Comparison of ENCODE assay signal across 2 cellular contexts in the genomic region with DNA sequence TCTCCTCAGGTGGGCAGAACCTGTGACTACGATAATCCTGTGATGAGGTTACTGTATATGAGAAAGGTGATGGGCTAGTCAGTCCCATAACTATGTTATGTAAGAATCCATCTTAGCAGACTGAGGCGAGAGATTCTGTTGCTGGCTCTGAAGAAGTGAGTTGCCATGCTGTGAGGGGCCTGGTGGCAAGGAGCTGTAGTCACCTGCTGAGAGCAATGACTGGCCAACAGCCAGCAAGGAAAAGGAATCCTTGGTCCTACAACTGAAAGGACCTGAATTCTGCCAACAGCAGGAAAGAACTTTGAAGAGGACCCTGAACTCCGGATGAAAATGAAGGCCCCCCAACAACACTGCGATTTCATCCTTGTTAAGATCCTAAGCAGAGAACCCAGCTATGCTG.
TF ChIP-seq lines count a peak whose summit lies in the region.

No MANE protein-coding gene starts in this region.

TF ChIP-seq in HEK293, 187 proteins besides CTCF, POLR2A, EP300 and RAD21 (continued from another document):
- TF ChIP-seq, protein P1, sequence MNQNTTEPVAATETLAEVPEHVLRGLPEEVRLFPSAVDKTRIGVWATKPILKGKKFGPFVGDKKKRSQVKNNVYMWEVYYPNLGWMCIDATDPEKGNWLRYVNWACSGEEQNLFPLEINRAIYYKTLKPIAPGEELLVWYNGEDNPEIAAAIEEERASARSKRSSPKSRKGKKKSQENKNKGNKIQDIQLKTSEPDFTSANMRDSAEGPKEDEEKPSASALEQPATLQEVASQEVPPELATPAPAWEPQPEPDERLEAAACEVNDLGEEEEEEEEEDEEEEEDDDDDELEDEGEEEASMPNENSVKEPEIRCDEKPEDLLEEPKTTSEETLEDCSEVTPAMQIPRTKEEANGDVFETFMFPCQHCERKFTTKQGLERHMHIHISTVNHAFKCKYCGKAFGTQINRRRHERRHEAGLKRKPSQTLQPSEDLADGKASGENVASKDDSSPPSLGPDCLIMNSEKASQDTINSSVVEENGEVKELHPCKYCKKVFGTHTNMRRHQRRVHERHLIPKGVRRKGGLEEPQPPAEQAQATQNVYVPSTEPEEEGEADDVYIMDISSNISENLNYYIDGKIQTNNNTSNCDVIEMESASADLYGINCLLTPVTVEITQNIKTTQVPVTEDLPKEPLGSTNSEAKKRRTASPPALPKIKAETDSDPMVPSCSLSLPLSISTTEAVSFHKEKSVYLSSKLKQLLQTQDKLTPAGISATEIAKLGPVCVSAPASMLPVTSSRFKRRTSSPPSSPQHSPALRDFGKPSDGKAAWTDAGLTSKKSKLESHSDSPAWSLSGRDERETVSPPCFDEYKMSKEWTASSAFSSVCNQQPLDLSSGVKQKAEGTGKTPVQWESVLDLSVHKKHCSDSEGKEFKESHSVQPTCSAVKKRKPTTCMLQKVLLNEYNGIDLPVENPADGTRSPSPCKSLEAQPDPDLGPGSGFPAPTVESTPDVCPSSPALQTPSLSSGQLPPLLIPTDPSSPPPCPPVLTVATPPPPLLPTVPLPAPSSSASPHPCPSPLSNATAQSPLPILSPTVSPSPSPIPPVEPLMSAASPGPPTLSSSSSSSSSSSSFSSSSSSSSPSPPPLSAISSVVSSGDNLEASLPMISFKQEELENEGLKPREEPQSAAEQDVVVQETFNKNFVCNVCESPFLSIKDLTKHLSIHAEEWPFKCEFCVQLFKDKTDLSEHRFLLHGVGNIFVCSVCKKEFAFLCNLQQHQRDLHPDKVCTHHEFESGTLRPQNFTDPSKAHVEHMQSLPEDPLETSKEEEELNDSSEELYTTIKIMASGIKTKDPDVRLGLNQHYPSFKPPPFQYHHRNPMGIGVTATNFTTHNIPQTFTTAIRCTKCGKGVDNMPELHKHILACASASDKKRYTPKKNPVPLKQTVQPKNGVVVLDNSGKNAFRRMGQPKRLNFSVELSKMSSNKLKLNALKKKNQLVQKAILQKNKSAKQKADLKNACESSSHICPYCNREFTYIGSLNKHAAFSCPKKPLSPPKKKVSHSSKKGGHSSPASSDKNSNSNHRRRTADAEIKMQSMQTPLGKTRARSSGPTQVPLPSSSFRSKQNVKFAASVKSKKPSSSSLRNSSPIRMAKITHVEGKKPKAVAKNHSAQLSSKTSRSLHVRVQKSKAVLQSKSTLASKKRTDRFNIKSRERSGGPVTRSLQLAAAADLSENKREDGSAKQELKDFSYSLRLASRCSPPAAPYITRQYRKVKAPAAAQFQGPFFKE (tag by site-specific recombination; IDR thresholded peaks at IDR 0.05; ENCODE audit: borderline replicate concordance) = no peak
- TF ChIP-seq ZIC2 (tag by site-specific recombination; IDR thresholded peaks at IDR 0.05) (peak; percentile 60), ZNF777 (tag by site-specific recombination; IDR thresholded peaks at IDR 0.05; ENCODE audit: borderline replicate concordance) (no peak)

TF ChIP-seq in WTC11, 78 proteins besides CTCF, POLR2A, EP300 and RAD21 (continued from another document):
- TF ChIP-seq, protein P2, sequence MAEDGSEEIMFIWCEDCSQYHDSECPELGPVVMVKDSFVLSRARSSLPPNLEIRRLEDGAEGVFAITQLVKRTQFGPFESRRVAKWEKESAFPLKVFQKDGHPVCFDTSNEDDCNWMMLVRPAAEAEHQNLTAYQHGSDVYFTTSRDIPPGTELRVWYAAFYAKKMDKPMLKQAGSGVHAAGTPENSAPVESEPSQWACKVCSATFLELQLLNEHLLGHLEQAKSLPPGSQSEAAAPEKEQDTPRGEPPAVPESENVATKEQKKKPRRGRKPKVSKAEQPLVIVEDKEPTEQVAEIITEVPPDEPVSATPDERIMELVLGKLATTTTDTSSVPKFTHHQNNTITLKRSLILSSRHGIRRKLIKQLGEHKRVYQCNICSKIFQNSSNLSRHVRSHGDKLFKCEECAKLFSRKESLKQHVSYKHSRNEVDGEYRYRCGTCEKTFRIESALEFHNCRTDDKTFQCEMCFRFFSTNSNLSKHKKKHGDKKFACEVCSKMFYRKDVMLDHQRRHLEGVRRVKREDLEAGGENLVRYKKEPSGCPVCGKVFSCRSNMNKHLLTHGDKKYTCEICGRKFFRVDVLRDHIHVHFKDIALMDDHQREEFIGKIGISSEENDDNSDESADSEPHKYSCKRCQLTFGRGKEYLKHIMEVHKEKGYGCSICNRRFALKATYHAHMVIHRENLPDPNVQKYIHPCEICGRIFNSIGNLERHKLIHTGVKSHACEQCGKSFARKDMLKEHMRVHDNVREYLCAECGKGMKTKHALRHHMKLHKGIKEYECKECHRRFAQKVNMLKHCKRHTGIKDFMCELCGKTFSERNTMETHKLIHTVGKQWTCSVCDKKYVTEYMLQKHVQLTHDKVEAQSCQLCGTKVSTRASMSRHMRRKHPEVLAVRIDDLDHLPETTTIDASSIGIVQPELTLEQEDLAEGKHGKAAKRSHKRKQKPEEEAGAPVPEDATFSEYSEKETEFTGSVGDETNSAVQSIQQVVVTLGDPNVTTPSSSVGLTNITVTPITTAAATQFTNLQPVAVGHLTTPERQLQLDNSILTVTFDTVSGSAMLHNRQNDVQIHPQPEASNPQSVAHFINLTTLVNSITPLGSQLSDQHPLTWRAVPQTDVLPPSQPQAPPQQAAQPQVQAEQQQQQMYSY (CRISPR knock-in tag; IDR thresholded peaks at IDR 0.05) = no peak
- TF ChIP-seq, protein P3, sequence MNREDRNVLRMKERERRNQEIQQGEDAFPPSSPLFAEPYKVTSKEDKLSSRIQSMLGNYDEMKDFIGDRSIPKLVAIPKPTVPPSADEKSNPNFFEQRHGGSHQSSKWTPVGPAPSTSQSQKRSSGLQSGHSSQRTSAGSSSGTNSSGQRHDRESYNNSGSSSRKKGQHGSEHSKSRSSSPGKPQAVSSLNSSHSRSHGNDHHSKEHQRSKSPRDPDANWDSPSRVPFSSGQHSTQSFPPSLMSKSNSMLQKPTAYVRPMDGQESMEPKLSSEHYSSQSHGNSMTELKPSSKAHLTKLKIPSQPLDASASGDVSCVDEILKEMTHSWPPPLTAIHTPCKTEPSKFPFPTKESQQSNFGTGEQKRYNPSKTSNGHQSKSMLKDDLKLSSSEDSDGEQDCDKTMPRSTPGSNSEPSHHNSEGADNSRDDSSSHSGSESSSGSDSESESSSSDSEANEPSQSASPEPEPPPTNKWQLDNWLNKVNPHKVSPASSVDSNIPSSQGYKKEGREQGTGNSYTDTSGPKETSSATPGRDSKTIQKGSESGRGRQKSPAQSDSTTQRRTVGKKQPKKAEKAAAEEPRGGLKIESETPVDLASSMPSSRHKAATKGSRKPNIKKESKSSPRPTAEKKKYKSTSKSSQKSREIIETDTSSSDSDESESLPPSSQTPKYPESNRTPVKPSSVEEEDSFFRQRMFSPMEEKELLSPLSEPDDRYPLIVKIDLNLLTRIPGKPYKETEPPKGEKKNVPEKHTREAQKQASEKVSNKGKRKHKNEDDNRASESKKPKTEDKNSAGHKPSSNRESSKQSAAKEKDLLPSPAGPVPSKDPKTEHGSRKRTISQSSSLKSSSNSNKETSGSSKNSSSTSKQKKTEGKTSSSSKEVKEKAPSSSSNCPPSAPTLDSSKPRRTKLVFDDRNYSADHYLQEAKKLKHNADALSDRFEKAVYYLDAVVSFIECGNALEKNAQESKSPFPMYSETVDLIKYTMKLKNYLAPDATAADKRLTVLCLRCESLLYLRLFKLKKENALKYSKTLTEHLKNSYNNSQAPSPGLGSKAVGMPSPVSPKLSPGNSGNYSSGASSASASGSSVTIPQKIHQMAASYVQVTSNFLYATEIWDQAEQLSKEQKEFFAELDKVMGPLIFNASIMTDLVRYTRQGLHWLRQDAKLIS (CRISPR knock-in tag; IDR thresholded peaks at IDR 0.05; ENCODE audit: borderline replicate concordance) = no peak
- no peak for TF ChIP-seq SMAD3 (CRISPR knock-in tag; IDR thresholded peaks at IDR 0.05; ENCODE audit: borderline replicate concordance)
- no peak for TF ChIP-seq CREB1 (CRISPR knock-in tag; IDR thresholded peaks at IDR 0.05)
- no peak for TF ChIP-seq JAZF1 (CRISPR knock-in tag; IDR thresholded peaks at IDR 0.05)
TF ChIP-seq in WTC11: peak in this region for 0.
